Comparison of ENCODE assay signal across 1 cellular context in genomic region chr20:46520976-46521579, GRCh38.
TF ChIP-seq lines count a peak whose summit lies in the region.

No MANE protein-coding gene starts in this region.

TF ChIP-seq in HepG2, 621 proteins besides CTCF, POLR2A, EP300 and RAD21 (continued from another document and continues in another):
- TF ChIP-seq, protein P1, sequence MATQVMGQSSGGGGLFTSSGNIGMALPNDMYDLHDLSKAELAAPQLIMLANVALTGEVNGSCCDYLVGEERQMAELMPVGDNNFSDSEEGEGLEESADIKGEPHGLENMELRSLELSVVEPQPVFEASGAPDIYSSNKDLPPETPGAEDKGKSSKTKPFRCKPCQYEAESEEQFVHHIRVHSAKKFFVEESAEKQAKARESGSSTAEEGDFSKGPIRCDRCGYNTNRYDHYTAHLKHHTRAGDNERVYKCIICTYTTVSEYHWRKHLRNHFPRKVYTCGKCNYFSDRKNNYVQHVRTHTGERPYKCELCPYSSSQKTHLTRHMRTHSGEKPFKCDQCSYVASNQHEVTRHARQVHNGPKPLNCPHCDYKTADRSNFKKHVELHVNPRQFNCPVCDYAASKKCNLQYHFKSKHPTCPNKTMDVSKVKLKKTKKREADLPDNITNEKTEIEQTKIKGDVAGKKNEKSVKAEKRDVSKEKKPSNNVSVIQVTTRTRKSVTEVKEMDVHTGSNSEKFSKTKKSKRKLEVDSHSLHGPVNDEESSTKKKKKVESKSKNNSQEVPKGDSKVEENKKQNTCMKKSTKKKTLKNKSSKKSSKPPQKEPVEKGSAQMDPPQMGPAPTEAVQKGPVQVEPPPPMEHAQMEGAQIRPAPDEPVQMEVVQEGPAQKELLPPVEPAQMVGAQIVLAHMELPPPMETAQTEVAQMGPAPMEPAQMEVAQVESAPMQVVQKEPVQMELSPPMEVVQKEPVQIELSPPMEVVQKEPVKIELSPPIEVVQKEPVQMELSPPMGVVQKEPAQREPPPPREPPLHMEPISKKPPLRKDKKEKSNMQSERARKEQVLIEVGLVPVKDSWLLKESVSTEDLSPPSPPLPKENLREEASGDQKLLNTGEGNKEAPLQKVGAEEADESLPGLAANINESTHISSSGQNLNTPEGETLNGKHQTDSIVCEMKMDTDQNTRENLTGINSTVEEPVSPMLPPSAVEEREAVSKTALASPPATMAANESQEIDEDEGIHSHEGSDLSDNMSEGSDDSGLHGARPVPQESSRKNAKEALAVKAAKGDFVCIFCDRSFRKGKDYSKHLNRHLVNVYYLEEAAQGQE (IDR thresholded peaks at IDR 0.05; ENCODE audit: borderline replicate concordance in 1 of 2, low read depth in 1 of 2, low read length in 2 of 2), result no peak
- no peak for TF ChIP-seq RCOR2 (CRISPR knock-in tag; IDR thresholded peaks at IDR 0.05)
- no peak for TF ChIP-seq ZNF780A (CRISPR knock-in tag; IDR thresholded peaks at IDR 0.05)
- TF ChIP-seq ZNF24 (IDR thresholded peaks at IDR 0.05), result no peak
- TF ChIP-seq, protein P2, sequence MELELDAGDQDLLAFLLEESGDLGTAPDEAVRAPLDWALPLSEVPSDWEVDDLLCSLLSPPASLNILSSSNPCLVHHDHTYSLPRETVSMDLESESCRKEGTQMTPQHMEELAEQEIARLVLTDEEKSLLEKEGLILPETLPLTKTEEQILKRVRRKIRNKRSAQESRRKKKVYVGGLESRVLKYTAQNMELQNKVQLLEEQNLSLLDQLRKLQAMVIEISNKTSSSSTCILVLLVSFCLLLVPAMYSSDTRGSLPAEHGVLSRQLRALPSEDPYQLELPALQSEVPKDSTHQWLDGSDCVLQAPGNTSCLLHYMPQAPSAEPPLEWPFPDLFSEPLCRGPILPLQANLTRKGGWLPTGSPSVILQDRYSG (CRISPR knock-in tag; IDR thresholded peaks at IDR 0.05), result no peak
- TF ChIP-seq ZNF777 (CRISPR knock-in tag; IDR thresholded peaks at IDR 0.05), result no peak
- no peak for TF ChIP-seq ZNF879 (CRISPR knock-in tag; IDR thresholded peaks at IDR 0.05)
- TF ChIP-seq ZNF891 (CRISPR knock-in tag; IDR thresholded peaks at IDR 0.05), result no peak
- TF ChIP-seq DZIP1 (CRISPR knock-in tag; IDR thresholded peaks at IDR 0.05), result no peak
- TF ChIP-seq, protein P3, sequence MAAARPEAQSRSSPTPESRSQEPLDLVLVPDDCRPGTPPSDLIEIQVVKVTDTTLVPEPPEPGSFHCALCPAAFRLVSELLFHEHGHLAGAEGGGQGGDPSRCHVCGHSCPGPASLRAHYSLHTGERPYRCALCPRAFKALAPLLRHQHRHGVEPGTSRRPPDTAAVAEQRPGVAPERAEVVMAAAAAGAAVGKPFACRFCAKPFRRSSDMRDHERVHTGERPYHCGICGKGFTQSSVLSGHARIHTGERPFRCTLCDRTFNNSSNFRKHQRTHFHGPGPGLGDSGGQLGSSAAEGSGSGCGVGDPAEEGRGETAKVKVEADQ (CRISPR knock-in tag; IDR thresholded peaks at IDR 0.05; ENCODE audit: borderline replicate concordance), result no peak
- TF ChIP-seq ZFP90 (CRISPR knock-in tag; IDR thresholded peaks at IDR 0.05; ENCODE audit: borderline replicate concordance), result no peak
- TF ChIP-seq ZNF576 (CRISPR knock-in tag; IDR thresholded peaks at IDR 0.05), result no peak
- no peak for TF ChIP-seq THAP9 (CRISPR knock-in tag; IDR thresholded peaks at IDR 0.05; ENCODE audit: borderline replicate concordance)
- TF ChIP-seq NFKBIZ (CRISPR knock-in tag; IDR thresholded peaks at IDR 0.05), result no peak
- TF ChIP-seq ZNF878 (CRISPR knock-in tag; IDR thresholded peaks at IDR 0.05), result no peak
- TF ChIP-seq NR1H2 (CRISPR knock-in tag; IDR thresholded peaks at IDR 0.05; ENCODE audit: borderline replicate concordance, low read depth), result no peak
- TF ChIP-seq ATF7-NPFF (CRISPR knock-in tag; IDR thresholded peaks at IDR 0.05; ENCODE audit: low read depth), result no peak
- no peak for TF ChIP-seq ZNF251 (CRISPR knock-in tag; IDR thresholded peaks at IDR 0.05)
- TF ChIP-seq, protein P4, sequence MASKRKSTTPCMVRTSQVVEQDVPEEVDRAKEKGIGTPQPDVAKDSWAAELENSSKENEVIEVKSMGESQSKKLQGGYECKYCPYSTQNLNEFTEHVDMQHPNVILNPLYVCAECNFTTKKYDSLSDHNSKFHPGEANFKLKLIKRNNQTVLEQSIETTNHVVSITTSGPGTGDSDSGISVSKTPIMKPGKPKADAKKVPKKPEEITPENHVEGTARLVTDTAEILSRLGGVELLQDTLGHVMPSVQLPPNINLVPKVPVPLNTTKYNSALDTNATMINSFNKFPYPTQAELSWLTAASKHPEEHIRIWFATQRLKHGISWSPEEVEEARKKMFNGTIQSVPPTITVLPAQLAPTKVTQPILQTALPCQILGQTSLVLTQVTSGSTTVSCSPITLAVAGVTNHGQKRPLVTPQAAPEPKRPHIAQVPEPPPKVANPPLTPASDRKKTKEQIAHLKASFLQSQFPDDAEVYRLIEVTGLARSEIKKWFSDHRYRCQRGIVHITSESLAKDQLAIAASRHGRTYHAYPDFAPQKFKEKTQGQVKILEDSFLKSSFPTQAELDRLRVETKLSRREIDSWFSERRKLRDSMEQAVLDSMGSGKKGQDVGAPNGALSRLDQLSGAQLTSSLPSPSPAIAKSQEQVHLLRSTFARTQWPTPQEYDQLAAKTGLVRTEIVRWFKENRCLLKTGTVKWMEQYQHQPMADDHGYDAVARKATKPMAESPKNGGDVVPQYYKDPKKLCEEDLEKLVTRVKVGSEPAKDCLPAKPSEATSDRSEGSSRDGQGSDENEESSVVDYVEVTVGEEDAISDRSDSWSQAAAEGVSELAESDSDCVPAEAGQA (IDR thresholded peaks at IDR 0.05; ENCODE audit: low read depth), result no peak
- TF ChIP-seq, protein P4 (CRISPR knock-in tag; IDR thresholded peaks at IDR 0.05; ENCODE audit: borderline replicate concordance), result no peak
- no peak for TF ChIP-seq FLYWCH1 (CRISPR knock-in tag; IDR thresholded peaks at IDR 0.05)
- no peak for TF ChIP-seq SRSF4 (IDR thresholded peaks at IDR 0.05; ENCODE audit: low read depth, low read length, poor library complexity, severe bottlenecking)
- TF ChIP-seq ZSCAN12 (CRISPR knock-in tag; IDR thresholded peaks at IDR 0.05), result no peak
- TF ChIP-seq HNRNPL (IDR thresholded peaks at IDR 0.05; ENCODE audit: low read depth, low read length), result no peak
- TF ChIP-seq NFATC3 (CRISPR knock-in tag; IDR thresholded peaks at IDR 0.05), result no peak
- TF ChIP-seq TMF1 (CRISPR knock-in tag; IDR thresholded peaks at IDR 0.05; ENCODE audit: low read depth), result no peak
- no peak for TF ChIP-seq KLF13 (CRISPR knock-in tag; IDR thresholded peaks at IDR 0.05)
- no peak for TF ChIP-seq SNAPC2 (CRISPR knock-in tag; IDR thresholded peaks at IDR 0.05)
- TF ChIP-seq HNF1B (CRISPR knock-in tag; IDR thresholded peaks at IDR 0.05), result no peak
- TF ChIP-seq PHF5A (CRISPR knock-in tag; IDR thresholded peaks at IDR 0.05; ENCODE audit: low read depth, unreplicated experiment), result no peak
- no peak for TF ChIP-seq ATF7 (IDR thresholded peaks at IDR 0.05)
- no peak for TF ChIP-seq ATF7 (CRISPR knock-in tag; IDR thresholded peaks at IDR 0.05)
- TF ChIP-seq YY1 (IDR thresholded peaks at IDR 0.05; ENCODE audit: insufficient read depth, insufficient replicate concordance, low read depth, low read length), result peak; percentile 14
- TF ChIP-seq ISL2 (CRISPR knock-in tag; IDR thresholded peaks at IDR 0.05), result no peak
- TF ChIP-seq, protein P5, sequence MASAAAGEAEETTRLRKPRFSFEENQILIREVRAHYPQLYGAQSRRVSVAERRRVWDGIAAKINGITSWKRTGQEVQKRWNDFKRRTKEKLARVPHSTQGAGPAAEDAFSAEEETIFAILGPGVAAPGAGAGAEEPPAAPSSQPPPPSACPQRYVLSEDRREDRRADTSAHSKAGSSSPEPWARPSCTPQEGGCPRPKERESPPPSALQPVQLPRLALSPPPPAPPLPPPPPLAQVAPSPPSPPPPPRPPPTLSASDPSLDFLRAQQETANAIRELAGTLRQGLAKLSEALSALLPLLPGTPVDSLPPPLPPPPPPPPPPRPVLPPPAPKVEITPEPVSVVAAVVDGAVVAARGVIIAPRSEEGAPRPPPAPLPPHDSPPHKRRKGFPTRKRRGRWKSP (CRISPR knock-in tag; IDR thresholded peaks at IDR 0.05), result no peak
- no peak for TF ChIP-seq IKZF1 (IDR thresholded peaks at IDR 0.05)
- no peak for TF ChIP-seq SRSF9 (IDR thresholded peaks at IDR 0.05; ENCODE audit: borderline replicate concordance, insufficient read depth, low read depth, low read length, poor library complexity, severe bottlenecking)
- TF ChIP-seq ZBTB42 (CRISPR knock-in tag; IDR thresholded peaks at IDR 0.05), result no peak
- TF ChIP-seq ZNF782 (CRISPR knock-in tag; IDR thresholded peaks at IDR 0.05; ENCODE audit: borderline replicate concordance), result no peak
- TF ChIP-seq ZMYM2 (CRISPR knock-in tag; IDR thresholded peaks at IDR 0.05), result no peak
- no peak for TF ChIP-seq ARNTL (CRISPR knock-in tag; IDR thresholded peaks at IDR 0.05)
- TF ChIP-seq ZNF563 (CRISPR knock-in tag; IDR thresholded peaks at IDR 0.05), result no peak
- TF ChIP-seq TOE1 (CRISPR knock-in tag; IDR thresholded peaks at IDR 0.05), result no peak
- no peak for TF ChIP-seq ZNF354B (CRISPR knock-in tag; IDR thresholded peaks at IDR 0.05)
- no peak for TF ChIP-seq PITX1 (CRISPR knock-in tag; IDR thresholded peaks at IDR 0.05)
- TF ChIP-seq RARG (CRISPR knock-in tag; IDR thresholded peaks at IDR 0.05; ENCODE audit: low read depth), result no peak
- no peak for TF ChIP-seq TARDBP (CRISPR knock-in tag; IDR thresholded peaks at IDR 0.05)
- TF ChIP-seq ZNF224 (CRISPR knock-in tag; IDR thresholded peaks at IDR 0.05), result no peak
- TF ChIP-seq ZBTB1 (CRISPR knock-in tag; IDR thresholded peaks at IDR 0.05; ENCODE audit: borderline replicate concordance), result no peak
- no peak for TF ChIP-seq TEAD2 (CRISPR knock-in tag; IDR thresholded peaks at IDR 0.05)
- no peak for TF ChIP-seq RFX3 (CRISPR knock-in tag; IDR thresholded peaks at IDR 0.05)
- TF ChIP-seq RARA (CRISPR knock-in tag; IDR thresholded peaks at IDR 0.05), result no peak
- no peak for TF ChIP-seq NFIC (IDR thresholded peaks at IDR 0.05; ENCODE audit: low read length)
